In the genomic region with DNA sequence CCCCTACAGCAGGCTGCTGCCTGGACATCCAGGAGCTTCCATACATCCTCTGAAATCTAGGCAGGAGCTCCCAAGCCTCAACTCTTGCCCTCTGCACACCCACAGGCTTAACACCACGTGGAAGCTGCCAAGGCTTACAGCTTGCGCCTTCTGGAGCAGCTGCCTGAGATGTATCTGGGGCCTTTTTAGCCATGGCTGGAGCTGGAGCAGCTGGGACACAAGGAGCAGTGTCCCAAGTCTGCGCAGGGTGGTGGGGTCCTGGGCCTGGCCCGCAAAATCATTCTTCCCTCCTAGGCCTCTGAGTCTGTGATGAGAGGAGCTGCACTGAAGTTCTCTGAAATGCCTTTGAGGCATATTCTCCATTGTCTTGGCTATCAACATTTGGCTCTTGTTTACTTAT, we compare ENCODE assay signal across 26 cellular contexts.
DNase-seq lines count a peak whose midpoint lies in the region; ATAC-seq, FAIRE-seq and TF ChIP-seq lines count a peak whose summit lies in the region.
"Had no signal": no experiment of that assay in that cellular context is flagged by ENCODE, and none has a peak within 500 bp of the region (broad histone marks: within the 10 kb centered on the region; RNA-seq: fewer than 3 reads in every experiment).

No MANE protein-coding gene starts in this region.

- H3K36me3 ChIP-seq in RWPE2 (ENCODE audit: low read depth), result no peaks in the 10 kb centered on the region
- H3K36me3 ChIP-seq in iPS-20b (ENCODE audit: insufficient read depth, low read depth, low read length), result no peaks in the 10 kb centered on the region
- no peaks in the 10 kb centered on the region for H3K36me3 ChIP-seq in stomach
- H3K36me3 ChIP-seq: right lobe of liver had no signal

- FAIRE-seq in urothelium cell line (lab: Jason Lieb, UNC), result no peak
- FAIRE-seq: A204.1, TTC549 had no signal

- peak overlapping the region; percentile 3; the same call in 1 of the 2 replicates for H3K9ac ChIP-seq in iPS-20b (ENCODE audit: low read depth, low read length)

- H3K27ac ChIP-seq in RWPE2 (ENCODE audit: poor library complexity, severe bottlenecking) (no peak overlapping the region), iPS-20b (ENCODE audit: low read length) (no peak overlapping the region), stomach (no peak overlapping the region)
- H3K27ac ChIP-seq: body of pancreas, right lobe of liver had no signal

- H3K9me3 ChIP-seq in RWPE2 (ENCODE audit: severe bottlenecking), result no peaks in the 10 kb centered on the region
- H3K9me3 ChIP-seq in iPS-20b (ENCODE audit: insufficient read depth, low read depth, low read length), result peaks cover 5% of the 10 kb centered on the region; the same call in 1 of the 2 replicates
- peaks cover 3 to 9% (median 5%) of the 10 kb centered on the region in 4 donors for H3K9me3 ChIP-seq in stomach
- H3K9me3 ChIP-seq: body of pancreas, right lobe of liver had no signal

- TF ChIP-seq CTCF in RWPE2 (IDR thresholded peaks at IDR 0.05; ENCODE audit: poor library complexity, severe bottlenecking) (no peak), stomach (IDR thresholded peaks at IDR 0.05) (no peak)

- H3K4me1 ChIP-seq in RWPE2 (ENCODE audit: insufficient read depth, poor library complexity, severe bottlenecking), result no peaks in the 10 kb centered on the region
- peaks cover 10% of the 10 kb centered on the region; the same call in 1 of the 2 replicates for H3K4me1 ChIP-seq in iPS-20b (ENCODE audit: insufficient read depth, low read length)
- peaks cover 6 to 14% (median 9%) of the 10 kb centered on the region in 4 donors for H3K4me1 ChIP-seq in stomach

- no peaks in the 10 kb centered on the region for H3K27me3 ChIP-seq in RWPE2 (ENCODE audit: insufficient read depth, poor library complexity, severe bottlenecking)
- no peaks in the 10 kb centered on the region for H3K27me3 ChIP-seq in iPS-20b (ENCODE audit: insufficient read depth, low read length)
- no peaks in the 10 kb centered on the region for H3K27me3 ChIP-seq in stomach
- H3K27me3 ChIP-seq: body of pancreas, right lobe of liver had no signal

- TF ChIP-seq EP300 in stomach (IDR thresholded peaks at IDR 0.05), result no peak

- TF ChIP-seq POLR2A in stomach (IDR thresholded peaks at IDR 0.05), result no peak

- intact Hi-C loops in stomach (cut with DNase I; ENCODE audit: low total_unique reads), result no loop called here

- ATAC-seq in RWPE2 (ENCODE audit: low read depth) (no peak), GM18861 (IDR thresholded peaks at IDR 0.05; ENCODE audit: unreplicated experiment) (no peak)
- ATAC-seq: activated CD8-positive, alpha-beta T cell treated with anti-CD3 and anti-CD28 coated beads for 36 hours; body of pancreas; right lobe of liver had no signal

- H3K4me3 ChIP-seq in RWPE2 (ENCODE audit: severe bottlenecking) (no peak overlapping the region), iPS-20b (ENCODE audit: low read length) (no peak overlapping the region), stomach (no peak overlapping the region)
- H3K4me3 ChIP-seq: body of pancreas, lung, right lobe of liver, SK-N-MC had no signal

- WGBS in stomach, 5 donors, result 73 to 86% (median 74%) methylated on average over 3 to 4 of the region's 4 CpGs

- DNase-seq in NCI-H82 (lab: John Stamatoyannopoulos, UW), result peak; percentile 24
- no peak for DNase-seq in NCI-H82 treated with DMSO at 0.1 percent for 48 hours (lab: John Stamatoyannopoulos, UW; ENCODE audit: unreplicated experiment)
- peak; percentile 20 for DNase-seq in RWPE2 (ENCODE audit: low spot score)
- peak; percentile 2 for DNase-seq in stomach
- DNase-seq in activated CD8-positive, alpha-beta memory T cell treated with anti-CD3 and anti-CD28 coated beads for 24 hours, result no peak
- no peak for DNase-seq in urothelium cell line (ENCODE audit: low spot score)
- DNase-seq: activated CD4-positive, alpha-beta T cell treated with anti-CD3 and anti-CD28 coated beads for 1 hour; activated CD8-positive, alpha-beta T cell treated with anti-CD3 and anti-CD28 coated beads for 36 hours; activated effector memory CD4-positive, alpha-beta T cell treated with Interleukin-2 at 50 U/mL for 16 hours; CD4-positive, alpha-beta T cell; cerebellar nuclear complex; H7; KBM-7; kidney glomerular epithelial cell; MM.1S; NCI-H2029 treated with DMSO at 0.1 percent for 48 hours; NCI-H2227 treated with DMSO at 0.1 percent for 48 hours; stimulated activated naive CD4-positive, alpha-beta T cell had no signal

Comparison
In these comparisons a context has a peak if more than half of its experiments do, and no peak if none do; other contexts are left out.
1. DNase-seq: peak in NCI-H82 (single experiment), RWPE2 (single experiment) and stomach (single experiment); none in NCI-H82 treated with DMSO at 0.1 percent for 48 hours (single experiment), activated CD8-positive, alpha-beta memory T cell treated with anti-CD3 and anti-CD28 coated beads for 24 hours (single experiment) and urothelium cell line (single experiment).